In the genomic region with DNA sequence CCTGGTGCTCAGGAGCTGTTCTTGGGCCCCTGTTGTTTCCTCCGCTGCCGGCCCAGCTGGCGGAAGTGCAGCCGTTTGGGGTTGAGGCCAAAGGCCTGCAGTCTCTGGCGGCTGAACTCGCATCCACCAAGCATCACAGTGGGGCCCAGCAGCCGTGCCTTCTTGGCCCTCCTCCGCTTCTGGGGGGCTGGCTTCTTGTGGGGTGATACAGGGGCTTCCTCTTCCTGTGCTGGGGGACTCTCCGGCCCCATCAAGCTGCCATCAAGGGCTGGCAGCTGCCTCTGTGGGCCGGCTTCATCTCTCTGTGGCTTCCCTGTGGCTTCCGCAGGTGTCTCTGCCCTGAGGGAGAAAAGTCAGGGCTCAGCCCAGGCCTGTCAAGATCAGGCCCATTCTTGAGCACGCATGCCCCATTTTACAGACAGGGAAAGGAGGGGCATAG, we compare ENCODE assay signal across 8 cellular contexts. TPM values are rescaled to one million over a fixed set of nuclear protein-coding genes. Genes with fewer than 3 reads are reported as not detected.
DNase-seq lines count a peak whose midpoint lies in the region; ATAC-seq lines count a peak whose summit lies in the region.

No MANE protein-coding gene starts in this region.

- ATAC-seq in HG03571 (IDR thresholded peaks at IDR 0.05; ENCODE audit: unreplicated experiment) (peak; percentile 53), GM18868 (IDR thresholded peaks at IDR 0.05; ENCODE audit: unreplicated experiment) (no peak)

- DNase-seq in GM19238 (ENCODE audit: insufficient read length, low spot score) (peak; percentile 71), SK-N-DZ (ENCODE audit: low spot score) (no peak), NCI-H2029 treated with DMSO at 0.1 percent for 48 hours (lab: John Stamatoyannopoulos, UW) (no peak), COLO829 (ENCODE audit: low spot score) (no peak)
- peak; percentile 76 for DNase-seq in activated effector memory CD4-positive, alpha-beta T cell treated with anti-CD3 and anti-CD28 coated beads, Interleukin-2, amount 50 U/mL, for 16 hours
- DNase-seq in stimulated activated CD4-positive, alpha-beta T cell treated with anti-CD3 and anti-CD28 coated beads, Interleukin-4, amount 100 ng/mL, for 1 hour: peak; percentile 22

RNA-seq across cellular contexts. Expression of gene ATG4D, which starts 10.3 kb away (rescaled TPM):
- 38.7 and 51.2 TPM in 2 replicates for polyA plus RNA-seq in SK-N-DZ (2014; cell fraction: cytosol; rRNA removed)
- 31.9 and 55.9 TPM in 2 replicates for polyA plus RNA-seq in SK-N-DZ (2014; cell fraction: nucleus; rRNA removed)

RNA-seq across cellular contexts. Expression of gene KRI1, which starts 11.8 kb away (rescaled TPM):
- polyA plus RNA-seq in SK-N-DZ (2014; cell fraction: cytosol; rRNA removed): 16.4 and 16.9 TPM in 2 replicates
- polyA plus RNA-seq in SK-N-DZ (2014; cell fraction: nucleus; rRNA removed): 59.4 and 62.4 TPM in 2 replicates

RNA-seq across cellular contexts. Expression of gene CDKN2D, which starts 14.8 kb away (rescaled TPM):
- 44.6 and 46.5 TPM in 2 replicates for polyA plus RNA-seq in SK-N-DZ (2014; cell fraction: cytosol; rRNA removed)
- 28.8 and 30.9 TPM in 2 replicates for polyA plus RNA-seq in SK-N-DZ (2014; cell fraction: nucleus; rRNA removed)

RNA-seq across cellular contexts. Expression of gene AP1M2, which starts 33.1 kb away (rescaled TPM):
- polyA plus RNA-seq in SK-N-DZ (2014; cell fraction: cytosol; rRNA removed): 0.31 and 0.53 TPM in 2 replicates
- 2.2 TPM in 1 of 2 replicates, not detected in the other for polyA plus RNA-seq in SK-N-DZ (2014; cell fraction: nucleus; rRNA removed)

RNA-seq across cellular contexts. Expression of gene S1PR5, which starts 36.7 kb away (rescaled TPM):
- not detected in 2 replicates for polyA plus RNA-seq in SK-N-DZ (2014; cell fraction: cytosol; rRNA removed)
- polyA plus RNA-seq in SK-N-DZ (2014; cell fraction: nucleus; rRNA removed): not detected in 2 replicates

Comparison
In these comparisons a context has a peak if more than half of its experiments do, and no peak if none do; other contexts are left out.
1. DNase-seq: peak in GM19238 (single experiment), activated effector memory CD4-positive, alpha-beta T cell treated with anti-CD3 and anti-CD28 coated beads, Interleukin-2, amount 50 U/mL, for 16 hours (single experiment) and stimulated activated CD4-positive, alpha-beta T cell treated with anti-CD3 and anti-CD28 coated beads, Interleukin-4, amount 100 ng/mL, for 1 hour (single experiment); none in SK-N-DZ (single experiment), NCI-H2029 treated with DMSO at 0.1 percent for 48 hours (single experiment) and COLO829 (single experiment).